Comparison of ENCODE assay signal across 22 cellular contexts in the genomic region with DNA sequence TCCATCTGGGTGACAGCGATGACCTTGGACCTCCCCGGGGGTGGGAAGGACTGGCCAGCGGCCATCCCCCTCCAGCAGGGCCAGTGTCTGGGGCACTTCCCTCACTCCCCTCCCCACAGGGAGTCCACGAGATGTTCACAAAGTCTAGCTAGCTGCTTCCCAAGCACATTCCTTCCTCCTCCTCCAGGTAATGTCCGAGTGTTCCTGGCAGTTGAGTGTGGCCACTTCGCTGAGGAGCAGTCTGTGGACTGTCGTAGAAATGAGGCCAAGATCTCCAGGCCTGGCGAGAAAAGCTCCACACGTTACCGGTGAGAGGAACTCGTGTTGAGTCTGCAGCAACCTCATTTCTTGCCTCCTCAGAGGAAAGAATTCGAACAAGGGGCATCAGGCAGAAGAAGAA.
"Had no signal": no experiment of that assay in that cellular context is flagged by ENCODE, and none has a peak within 500 bp of the region (broad histone marks: within the 10 kb centered on the region; RNA-seq: fewer than 3 reads in every experiment).

No MANE protein-coding gene starts in this region.

- H3K9ac ChIP-seq: SK-N-SH had no signal

- H3K27me3 ChIP-seq: body of pancreas, pancreas, tibial nerve had no signal

- H3K4me1 ChIP-seq: body of pancreas, pancreas, psoas muscle, tibial nerve had no signal

- H3K9me3 ChIP-seq: body of pancreas, pancreas, psoas muscle, SK-N-SH had no signal

- H3K27ac Mint-ChIP-seq: activated naive CD4-positive, alpha-beta T cell treated with anti-CD3 and anti-CD28 coated beads, Interleukin-2, amount 50 U/mL, for 72 hours; activated T-helper 17 cell treated with anti-CD3 and anti-CD28 coated beads, Interleukin-2, amount 50 U/mL, for 72 hours; T-helper 1 cell treated with Interleukin-12 subunit alpha and Interleukin-12 subunit beta and Interleukin-4 antibody, amounts not matched to agents 30 μg/mL and 1 μg/mL, for 36 hours had no signal

- H3K4me1 Mint-ChIP-seq: activated T-helper 17 cell treated with anti-CD3 and anti-CD28 coated beads, Interleukin-2, amount 50 U/mL, for 72 hours had no signal

- ATAC-seq: activated naive CD4-positive, alpha-beta T cell treated with anti-CD3 and anti-CD28 coated beads, Interleukin-2, amount 50 U/mL, for 72 hours; activated T-cell treated with anti-CD3 and anti-CD28 coated beads, Interleukin-2, amount 50 U/mL, for 4 hours; activated T-helper 17 cell treated with anti-CD3 and anti-CD28 coated beads, Interleukin-2, amount 50 U/mL, for 72 hours; body of pancreas; esophagus mucosa; left lobe of liver; pancreas; psoas muscle had no signal

- H3K36me3 Mint-ChIP-seq: activated naive CD4-positive, alpha-beta T cell treated with anti-CD3 and anti-CD28 coated beads, Interleukin-2, amount 50 U/mL, for 72 hours had no signal

- H3K4me3 ChIP-seq: body of pancreas, lung, pancreas, psoas muscle, tibial nerve had no signal

- H3K27ac ChIP-seq: body of pancreas, pancreas, psoas muscle, tibial nerve, VCaP had no signal

- H3K9me3 Mint-ChIP-seq: activated naive CD4-positive, alpha-beta T cell treated with anti-CD3 and anti-CD28 coated beads, Interleukin-2, amount 50 U/mL, for 72 hours; activated T-cell treated with anti-CD3 and anti-CD28 coated beads, Interleukin-2, amount 50 U/mL, for 4 hours; activated T-helper 17 cell treated with anti-CD3 and anti-CD28 coated beads, Interleukin-2, amount 50 U/mL, for 72 hours; T-helper 1 cell treated with Interleukin-12 subunit alpha and Interleukin-12 subunit beta and Interleukin-4 antibody, amounts not matched to agents 30 μg/mL and 1 μg/mL, for 36 hours had no signal

- DNase-seq: activated CD4-positive, alpha-beta T cell treated with anti-CD3 and anti-CD28 coated beads for 4 hours; activated CD4-positive, alpha-beta T cell treated with anti-CD3 and anti-CD28 coated beads, Interleukin-2, amount 50 U/mL, for 4 hours; activated naive CD4-positive, alpha-beta T cell; activated T-cell treated with anti-CD3 and anti-CD28 coated beads, Interleukin-2, amount 50 U/mL, for 4 hours; body of pancreas; foreskin fibroblast; hippocampal formation; psoas muscle; SK-N-SH; stimulated activated CD4-positive, alpha-beta T cell treated with anti-CD3 and anti-CD28 coated beads, Interleukin-2, amount 100 ng/mL, for 48 hours; stimulated activated naive CD4-positive, alpha-beta T cell treated with Interleukin-2 at 50 U/mL for 16 hours; SW 1271; T-helper 9 cell had no signal

- H3K36me3 ChIP-seq: pancreas, tibial nerve had no signal

- H3K4me3 Mint-ChIP-seq: activated T-cell treated with anti-CD3 and anti-CD28 coated beads, Interleukin-2, amount 50 U/mL, for 4 hours; activated T-helper 17 cell treated with anti-CD3 and anti-CD28 coated beads, Interleukin-2, amount 50 U/mL, for 72 hours; T-helper 1 cell treated with Interleukin-12 subunit alpha and Interleukin-12 subunit beta and Interleukin-4 antibody, amounts not matched to agents 30 μg/mL and 1 μg/mL, for 36 hours had no signal
